Comparison of ENCODE assay signal across 14 cellular contexts in genomic region chr10:24444337-24444736, GRCh38.
DNase-seq lines count a peak whose midpoint lies in the region; ATAC-seq and TF ChIP-seq lines count a peak whose summit lies in the region.
"Had no signal": no experiment of that assay in that cellular context is flagged by ENCODE, and none has a peak within 500 bp of the region (broad histone marks: within the 10 kb centered on the region; RNA-seq: fewer than 3 reads in every experiment).

No MANE protein-coding gene starts in this region.

- no peak for ATAC-seq in HG03097 (IDR thresholded peaks at IDR 0.05; ENCODE audit: low FRiP score, unreplicated experiment)
- ATAC-seq: activated CD8-positive, alpha-beta T cell treated with anti-CD3 and anti-CD28 coated beads, Interleukin-2, amount 10 ng/mL, durations not matched to agents 7 days and 5 days; heart left ventricle; left ventricle myocardium superior had no signal

- H3K4me2 ChIP-seq in osteoblast (ENCODE audit: insufficient read depth, low read length): no peak overlapping the region

- H3K79me2 ChIP-seq in osteoblast (ENCODE audit: insufficient read depth, low read length): no peaks in the 10 kb centered on the region

- no peak overlapping the region for H3K4me3 ChIP-seq in MG63
- H3K4me3 ChIP-seq in brain microvascular endothelial cell (ENCODE audit: low read depth, low read length): no peak overlapping the region
- no peak overlapping the region for H3K4me3 ChIP-seq in osteoblast (ENCODE audit: insufficient read depth, low read length)
- H3K4me3 ChIP-seq in ovary: no peak overlapping the region
- H3K4me3 ChIP-seq: heart left ventricle, Peyer's patch had no signal

- H4K20me1 ChIP-seq in osteoblast (ENCODE audit: insufficient read depth, low read length): no peaks in the 10 kb centered on the region

- H3K9me3 ChIP-seq in MG63: no peaks in the 10 kb centered on the region
- H3K9me3 ChIP-seq in osteoblast (ENCODE audit: low read depth, low read length): no peaks in the 10 kb centered on the region
- H3K9me3 ChIP-seq in ovary: no peaks in the 10 kb centered on the region
- H3K9me3 ChIP-seq: heart left ventricle, Peyer's patch had no signal

- no peak for TF ChIP-seq CTCF in brain microvascular endothelial cell (IDR thresholded peaks at IDR 0.05; ENCODE audit: low read depth, low read length, missing control alignments)
- TF ChIP-seq CTCF in osteoblast (IDR thresholded peaks at IDR 0.05; ENCODE audit: extremely low read depth, low read depth, low read length): no peak
- TF ChIP-seq CTCF in ovary (IDR thresholded peaks at IDR 0.05): no peak

- H3K36me3 ChIP-seq in MG63: no peaks in the 10 kb centered on the region
- no peaks in the 10 kb centered on the region for H3K36me3 ChIP-seq in brain microvascular endothelial cell (replicated peaks)
- H3K36me3 ChIP-seq in osteoblast (ENCODE audit: insufficient read depth, low read length): no peaks in the 10 kb centered on the region
- H3K36me3 ChIP-seq in ovary: no peaks in the 10 kb centered on the region
- H3K36me3 ChIP-seq: Peyer's patch had no signal

- H3K4me1 ChIP-seq in osteoblast (ENCODE audit: insufficient read depth, low read length): peaks cover 55% of the 10 kb centered on the region
- peaks cover 3% of the 10 kb centered on the region for H3K4me1 ChIP-seq in ovary (ENCODE audit: insufficient read depth)
- H3K4me1 ChIP-seq: Peyer's patch had no signal

- TF ChIP-seq POLR2A in ovary (IDR thresholded peaks at IDR 0.05): no peak

- H3K27me3 ChIP-seq in MG63: no peaks in the 10 kb centered on the region
- no peaks in the 10 kb centered on the region for H3K27me3 ChIP-seq in brain microvascular endothelial cell (replicated peaks)
- no peaks in the 10 kb centered on the region for H3K27me3 ChIP-seq in osteoblast (ENCODE audit: insufficient read depth, low read length)
- no peaks in the 10 kb centered on the region for H3K27me3 ChIP-seq in ovary
- H3K27me3 ChIP-seq: heart left ventricle, Peyer's patch had no signal

- 87 to 93% (median 90%) methylated on average over 4 of the region's 4 CpGs for WGBS in ovary, 3 donors

- TF ChIP-seq EP300 in ovary (IDR thresholded peaks at IDR 0.05): no peak

- no peak overlapping the region for H2AFZ ChIP-seq in osteoblast (ENCODE audit: low read length)

- intact Hi-C loops in ovary (cut with DNase I): no loop called here

- peak; percentile 70 for DNase-seq in GM04503 (ENCODE audit: low read depth)
- peak; percentile 69 for DNase-seq in MG63
- peak; percentile 92 for DNase-seq in brain microvascular endothelial cell
- no peak for DNase-seq in osteoblast (ENCODE audit: insufficient read length, low spot score, missing footprints)
- DNase-seq in activated CD8-positive, alpha-beta memory T cell treated with anti-CD3 and anti-CD28 coated beads, Interleukin-2, amount 50 U/mL, for 48 hours: no peak
- no peak for DNase-seq in activated T-cell treated with anti-CD3 and anti-CD28 coated beads for 4 hours
- no peak for DNase-seq in ovary
- DNase-seq: activated CD8-positive, alpha-beta T cell treated with anti-CD3 and anti-CD28 coated beads, Interleukin-2, amount 10 ng/mL, durations not matched to agents 7 days and 5 days; heart left ventricle; left ventricle myocardium superior; NCI-H446; Peyer's patch; T1000 had no signal

- H3K27ac ChIP-seq in brain microvascular endothelial cell (peak overlapping the region; percentile 52), osteoblast (ENCODE audit: low read depth, low read length) (peak overlapping the region; percentile 49), ovary (no peak overlapping the region)
- H3K27ac ChIP-seq: heart left ventricle, Peyer's patch had no signal

- in situ Hi-C loops in brain microvascular endothelial cell (cut with HindIII; ENCODE audit: low pct_ligation_motif_present, low sequenced_read_pairs): no loop called here

Comparison
In these comparisons a context has a peak if more than half of its experiments do, and no peak if none do; other contexts are left out.
1. DNase-seq: peak in GM04503 (single experiment), MG63 (single experiment) and brain microvascular endothelial cell (single experiment); none in osteoblast (single experiment), activated CD8-positive, alpha-beta memory T cell treated with anti-CD3 and anti-CD28 coated beads, Interleukin-2, amount 50 U/mL, for 48 hours (single experiment), activated T-cell treated with anti-CD3 and anti-CD28 coated beads for 4 hours (single experiment) and ovary (0 of 5).
2. H3K27ac ChIP-seq: peak in brain microvascular endothelial cell (single experiment) and osteoblast (single experiment); none in ovary (0 of 2).